15 cellular contexts compared by ENCODE assay signal in genomic region chr10:102799691-102800435, GRCh38. TPM values are rescaled to one million over a fixed set of nuclear protein-coding genes. Genes with fewer than 3 reads are reported as not detected.
DNase-seq lines count a peak whose midpoint lies in the region; ATAC-seq and TF ChIP-seq lines count a peak whose summit lies in the region.
"Had no signal": no experiment of that assay in that cellular context is flagged by ENCODE, and none has a peak within 500 bp of the region (broad histone marks: within the 10 kb centered on the region; RNA-seq: fewer than 3 reads in every experiment).

No MANE protein-coding gene starts in this region.

- WGBS in adrenal gland, 4 donors = 53 to 68% (median 58%) methylated on average over 7 to 8 of the region's 8 CpGs
- WGBS in psoas muscle, 3 donors = 29 to 35% (median 33%) methylated on average over 8 of the region's 8 CpGs

- H4K20me1 ChIP-seq in BLaER1 treated with 17β-estradiol and CSF1 and Interleukin-3, amounts not matched to agents 10 nM and 100 nM = no peaks in the 10 kb centered on the region

- H3K4me1 ChIP-seq in BLaER1 treated with 17β-estradiol and CSF1 and Interleukin-3, amounts not matched to agents 10 nM and 100 nM = peaks cover 64 to 98% (median 76%) of the 10 kb centered on the region in 10 experiments
- H3K4me1 ChIP-seq in adrenal gland (replicated peaks in 1 of 2) (peaks cover 49 to 70% of the 10 kb centered on the region in 2 donors), iPS-20b (ENCODE audit: insufficient read depth, low read length) (peaks cover 36% of the 10 kb centered on the region), psoas muscle (peaks cover 85% of the 10 kb centered on the region)
- H3K4me1 ChIP-seq: HAP-1 had no signal

- ATAC-seq in psoas muscle (peak; percentile 73 to 79 (median 76)), HG03095 (IDR thresholded peaks at IDR 0.05; ENCODE audit: unreplicated experiment) (no peak)
- ATAC-seq: activated CD4-positive, alpha-beta T cell treated with anti-CD3 and anti-CD28 coated beads for 36 hours had no signal

- no peaks in the 10 kb centered on the region for H3K9me3 ChIP-seq in BLaER1 treated with 17β-estradiol and CSF1 and Interleukin-3, amounts not matched to agents 10 nM and 100 nM (replicated peaks in 1 of 11)
- H3K9me3 ChIP-seq in adrenal gland (replicated peaks in 1 of 3) = no peaks in the 10 kb centered on the region
- no peaks in the 10 kb centered on the region for H3K9me3 ChIP-seq in iPS-20b (ENCODE audit: insufficient read depth, low read depth, low read length)
- H3K9me3 ChIP-seq in psoas muscle = no peaks in the 10 kb centered on the region
- H3K9me3 ChIP-seq: HAP-1 had no signal

- peak in 3 of 7 donors; percentile 54 to 62 (median 58) for DNase-seq in adrenal gland
- peak; percentile 83 to 93 for DNase-seq in psoas muscle
- DNase-seq in foreskin melanocyte = no peak
- no peak for DNase-seq in NCI-H526 treated with DMSO at 0.1 percent for 48 hours (lab: John Stamatoyannopoulos, UW)
- DNase-seq in NAMALWA (ENCODE audit: low spot score) = no peak
- DNase-seq: activated CD4-positive, alpha-beta T cell treated with anti-CD3 and anti-CD28 coated beads for 36 hours; AML-193; erythroblast; NCI-H345; SHP77 had no signal

- peaks cover 40 to 63% (median 57%) of the 10 kb centered on the region in 11 experiments for H3K36me3 ChIP-seq in BLaER1 treated with 17β-estradiol and CSF1 and Interleukin-3, amounts not matched to agents 10 nM and 100 nM
- H3K36me3 ChIP-seq in adrenal gland (replicated peaks in 1 of 2) = peaks cover 0 to 30% of the 10 kb centered on the region in 2 donors
- peaks cover 4% of the 10 kb centered on the region for H3K36me3 ChIP-seq in iPS-20b (ENCODE audit: insufficient read depth, low read depth, low read length)
- H3K36me3 ChIP-seq in psoas muscle (ENCODE audit: insufficient read depth in 1 of 2, low read depth in 1 of 2) = peaks cover 6 to 32% of the 10 kb centered on the region in 2 donors
- H3K36me3 ChIP-seq: HAP-1 had no signal

- H3K4me3 ChIP-seq in BLaER1 treated with 17β-estradiol and CSF1 and Interleukin-3, amounts not matched to agents 10 nM and 100 nM = no peak overlapping the region
- H3K4me3 ChIP-seq in adrenal gland (no peak overlapping the region), iPS-20b (ENCODE audit: low read length) (no peak overlapping the region), psoas muscle (peak overlapping the region; percentile 9)
- H3K4me3 ChIP-seq: HAP-1 had no signal

- H3K4me2 ChIP-seq in BLaER1 treated with 17β-estradiol and CSF1 and Interleukin-3, amounts not matched to agents 10 nM and 100 nM = peak overlapping the region; percentile 39 to 92 (median 66)

- H3K27me3 ChIP-seq in BLaER1 treated with 17β-estradiol and CSF1 and Interleukin-3, amounts not matched to agents 10 nM and 100 nM = no peaks in the 10 kb centered on the region
- H3K27me3 ChIP-seq in adrenal gland = no peaks in the 10 kb centered on the region
- H3K27me3 ChIP-seq in iPS-20b (ENCODE audit: insufficient read depth, low read length) = no peaks in the 10 kb centered on the region
- H3K27me3 ChIP-seq in psoas muscle (ENCODE audit: insufficient read depth in 3 of 3, low read length in 2 of 3) = no peaks in the 10 kb centered on the region

- TF ChIP-seq CTCF in adrenal gland (IDR thresholded peaks at IDR 0.05) (no peak), psoas muscle (IDR thresholded peaks at IDR 0.05) (no peak)

- H3K9ac ChIP-seq in BLaER1 treated with 17β-estradiol and CSF1 and Interleukin-3, amounts not matched to agents 10 nM and 100 nM = peak overlapping the region in 4 of 11 experiments; percentile 4 to 72 (median 36); a peak in 5 of 22 replicates
- peak overlapping the region; percentile 30; the same call in 1 of the 2 replicates for H3K9ac ChIP-seq in iPS-20b (ENCODE audit: low read depth, low read length)

- intact Hi-C loops in adrenal gland (cut with DNase I) = no loop called here
- intact Hi-C loops in psoas muscle (cut with DNase I) = loop anchor here (5.0 kb wide), 2 partner anchors 58 to 647 kb away; partner anchors contain the start of gene WBP1L (in 1 of the 2)

- TF ChIP-seq POLR2A in adrenal gland (IDR thresholded peaks at IDR 0.05) = no peak

- H3K27ac ChIP-seq in BLaER1 treated with 17β-estradiol and CSF1 and Interleukin-3, amounts not matched to agents 10 nM and 100 nM = peak overlapping the region in 10 of 11 experiments; percentile 17 to 92 (median 65); a peak in 15 of 22 replicates
- H3K27ac ChIP-seq in adrenal gland = peak overlapping the region; percentile 9 to 86 (median 72)
- no peak overlapping the region for H3K27ac ChIP-seq in iPS-20b (ENCODE audit: low read length)
- peak overlapping the region; percentile 87 for H3K27ac ChIP-seq in psoas muscle

RNA-seq across cellular contexts. Expression of gene CYP17A1, which starts 37.4 kb away (rescaled TPM):
- over 10,000 TPM in 5 of 8 donors, 1,000 to 10,000 TPM in 3; 5,772 to 29,109 (median 14,288) TPM for total RNA-seq in adrenal gland
- polyA plus RNA-seq in adrenal gland = over 10,000 TPM in 2 of 3 donors, 1,000 to 10,000 TPM in 1; 2,313 to 37,742 (median 10,572) TPM
- 10 to 100 TPM in 1 of 4 donors, under 1 TPM in 2, not detected in 1; 0.17 to 21.1 (median 0.82) TPM for total RNA-seq in psoas muscle
- under 1 TPM; 0.03 to 0.24 (median 0.18) TPM for polyA plus RNA-seq in psoas muscle
- total RNA-seq: activated CD4-positive, alpha-beta T cell treated with anti-CD3 and anti-CD28 coated beads for 36 hours; M059J had no signal

RNA-seq across cellular contexts. Expression of gene BORCS7, which starts 54.2 kb away (rescaled TPM):
- 100 to 1,000 TPM in 2 of 8 donors, 10 to 100 TPM in 6; 49.7 to 154 (median 65.1) TPM for total RNA-seq in adrenal gland
- polyA plus RNA-seq in adrenal gland = 10 to 100 TPM; 46.9 to 90.8 (median 63.1) TPM
- 10 to 100 TPM; 13.3 to 23.9 (median 19.0) TPM for total RNA-seq in psoas muscle
- 10 to 100 TPM; 15.3 to 31.9 (median 31.0) TPM for polyA plus RNA-seq in psoas muscle

RNA-seq across cellular contexts. Expression of gene WBP1L, which starts 56.1 kb away (rescaled TPM):
- total RNA-seq in adrenal gland (100 to 1,000 TPM in 7 of 8 donors, 10 to 100 TPM in 1; 77.4 to 231 (median 120) TPM), psoas muscle (10 to 100 TPM; 47.2 to 77.2 (median 54.5) TPM)
- polyA plus RNA-seq in adrenal gland (10 to 100 TPM; 38.5 to 48.5 (median 46.7) TPM), psoas muscle (10 to 100 TPM; 26.4 to 56.4 (median 54.1) TPM)

Comparison
In these comparisons a context has a peak if more than half of its experiments do, and no peak if none do; other contexts are left out.
1. DNase-seq: peak in psoas muscle (2 of 2); none in foreskin melanocyte (single experiment), NCI-H526 treated with DMSO at 0.1 percent for 48 hours (single experiment) and NAMALWA (single experiment).
2. RNA of gene CYP17A1, which starts 37.4 kb away (total RNA-seq): 5,772 to 29,109 TPM in adrenal gland; 0.17 to 21.1 TPM in psoas muscle; every median in the first group is over 100 times any median in the second.
3. intact Hi-C loops: an anchor here in psoas muscle (5.0 kb wide); none called in adrenal gland.